14 cellular contexts compared by ENCODE assay signal in the genomic region with DNA sequence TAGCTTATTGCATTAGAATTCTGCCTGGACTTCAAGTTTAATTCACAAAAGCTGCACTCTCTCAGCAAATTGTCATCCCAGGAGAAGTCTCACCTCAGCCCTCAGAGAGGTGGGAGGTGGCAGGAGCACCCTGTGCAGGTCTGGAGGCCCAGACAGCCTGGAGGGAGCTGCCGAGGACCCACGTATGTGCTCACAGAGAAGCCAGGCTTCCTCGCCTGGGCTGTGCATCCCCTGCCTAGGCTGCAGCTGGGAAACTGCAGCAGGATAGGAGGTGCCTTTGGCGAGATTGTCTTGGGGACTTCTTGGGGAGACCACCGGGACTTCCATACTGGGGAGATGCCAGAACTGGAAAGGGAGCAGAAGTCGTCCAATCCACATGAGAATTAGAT. TPM values are rescaled to one million over a fixed set of nuclear protein-coding genes. Genes with fewer than 3 reads are reported as not detected.
DNase-seq lines count a peak whose midpoint lies in the region; ATAC-seq, FAIRE-seq and TF ChIP-seq lines count a peak whose summit lies in the region.
"Had no signal": no experiment of that assay in that cellular context is flagged by ENCODE, and none has a peak within 500 bp of the region (broad histone marks: within the 10 kb centered on the region; RNA-seq: fewer than 3 reads in every experiment).

No MANE protein-coding gene starts in this region.

- TF ChIP-seq POLR2A in H1 (IDR thresholded peaks at IDR 0.05; ENCODE audit: control extremely low read depth in 1 of 2, low read depth in 2 of 2, low read length in 2 of 2) (no peak), prostate gland (IDR thresholded peaks at IDR 0.05) (no peak)

- H2BK120ac ChIP-seq in H1 (replicated peaks; ENCODE audit: low read depth, low read length) = no peak overlapping the region

- no peak overlapping the region for H4K5ac ChIP-seq in H1 (ENCODE audit: insufficient read length, low read depth, low read length)

- H3K23ac ChIP-seq in H1 (ENCODE audit: insufficient read length) = no peak overlapping the region

- POLR2A ChIA-PET in H1 (lab: Charles Lee; ENCODE audit: partially characterized antibody) = interaction anchor here (1.1 to 27.2 kb wide), 14 partner anchors 8 to 539 kb away, joined by 3 to 626 read pairs (median 6); partner anchors contain the start of genes CARMIL3, CPNE6, EMC9 and NRL

- H3K23me2 ChIP-seq in H1 (ENCODE audit: low read depth, low read length) = peaks cover 11% of the 10 kb centered on the region; the same call in 1 of the 2 replicates

- H3K4me3 ChIP-seq in SU-DHL-6 (ENCODE audit: insufficient read depth, low read length, poor library complexity, severe bottlenecking) = no peak overlapping the region
- peak overlapping the region in 1 of 4 experiments; percentile 67; a peak in 2 of 8 replicates for H3K4me3 ChIP-seq in H1 (ENCODE audit: extremely low read depth in 1 of 4, insufficient read depth in 2 of 4, low read depth in 3 of 4, low read length in 4 of 4)
- H3K4me3 ChIP-seq in prostate gland = no peak overlapping the region

- no peak overlapping the region for H2BK5ac ChIP-seq in H1 (ENCODE audit: low read depth, low read length)

- H4K20me1 ChIP-seq in SU-DHL-6 (ENCODE audit: low read depth, low read length) (no peaks in the 10 kb centered on the region), H1 (replicated peaks in 1 of 2; ENCODE audit: control insufficient read depth in 1 of 2, insufficient read depth in 2 of 2, low read length in 2 of 2) (no peaks in the 10 kb centered on the region)

- peak overlapping the region; percentile 75 for H3K4me3 Mint-ChIP-seq in activated naive CD4-positive, alpha-beta T cell treated with anti-CD3 and anti-CD28 coated beads, Interleukin-2, amount 10 ng/mL, durations not matched to agents 7 days and 5 days

- H3K4me1 Mint-ChIP-seq in activated naive CD4-positive, alpha-beta T cell treated with anti-CD3 and anti-CD28 coated beads, Interleukin-2, amount 10 ng/mL, durations not matched to agents 7 days and 5 days = peaks cover 45% of the 10 kb centered on the region

- no peak overlapping the region for H4K8ac ChIP-seq in H1 (ENCODE audit: extremely low read depth, insufficient read depth, low read length)

- H3K9me3 ChIP-seq in SU-DHL-6 (ENCODE audit: insufficient read depth, low read length) (no peaks in the 10 kb centered on the region), H1 (ENCODE audit: insufficient read depth in 2 of 2, low read depth in 1 of 2, low read length in 1 of 2) (no peaks in the 10 kb centered on the region), prostate gland (no peaks in the 10 kb centered on the region)
- H3K9me3 ChIP-seq: heart right ventricle had no signal

- H2AFZ ChIP-seq in SU-DHL-6 (ENCODE audit: low read depth, low read length, severe bottlenecking) = no peak overlapping the region
- no peak overlapping the region for H2AFZ ChIP-seq in H1 (ENCODE audit: low read length)

- peak overlapping the region; percentile 29 for H3K4ac ChIP-seq in H1 (replicated peaks; ENCODE audit: insufficient read length, low read depth, low read length)

- H3K4me2 ChIP-seq in SU-DHL-6 (ENCODE audit: low read depth, low read length, poor library complexity, severe bottlenecking) (no peak overlapping the region), H1 (ENCODE audit: insufficient read depth in 1 of 2, low read depth in 2 of 2, low read length in 2 of 2) (peak overlapping the region; percentile 75 to 84; a peak in 3 of 4 replicates)

- H3F3A ChIP-seq in SU-DHL-6 (ENCODE audit: insufficient read depth) = 0 out of 2 replicates have a peak, but pooled peaks cover 3% of the 10 kb centered on the region

- H3K36me3 ChIP-seq in SU-DHL-6 (ENCODE audit: low read length) = no peaks in the 10 kb centered on the region
- no peaks in the 10 kb centered on the region for H3K36me3 ChIP-seq in H1 (ENCODE audit: control insufficient read depth in 2 of 4, insufficient read depth in 4 of 4, low read length in 3 of 4)
- no peaks in the 10 kb centered on the region for H3K36me3 ChIP-seq in prostate gland
- H3K36me3 ChIP-seq: heart right ventricle had no signal

- TF ChIP-seq CTCF in SU-DHL-6 (IDR thresholded peaks at IDR 0.05; ENCODE audit: insufficient read depth, low read length, poor library complexity, severe bottlenecking) = no peak
- TF ChIP-seq CTCF in H1 (IDR thresholded peaks at IDR 0.05; ENCODE audit: control extremely low read depth in 1 of 3, insufficient read depth in 1 of 3, low read depth in 1 of 3, low read length in 3 of 3) = no peak
- TF ChIP-seq CTCF in prostate gland (IDR thresholded peaks at IDR 0.05) = no peak

- H3K27me3 Mint-ChIP-seq in activated naive CD4-positive, alpha-beta T cell treated with anti-CD3 and anti-CD28 coated beads, Interleukin-2, amount 10 ng/mL, durations not matched to agents 7 days and 5 days = peaks cover 51% of the 10 kb centered on the region

- no peak overlapping the region for H3K27ac Mint-ChIP-seq in activated naive CD4-positive, alpha-beta T cell treated with anti-CD3 and anti-CD28 coated beads, Interleukin-2, amount 10 ng/mL, durations not matched to agents 7 days and 5 days

- peaks cover 0 to 18% (median 12%) of the 10 kb centered on the region in 4 experiments; a peak in 6 of 7 replicates for H3K4me1 ChIP-seq in H1 (replicated peaks in 1 of 4; ENCODE audit: control insufficient read depth in 3 of 4, insufficient read depth in 4 of 4, low read length in 3 of 4)
- H3K4me1 ChIP-seq in prostate gland (replicated peaks) = peaks cover 4% of the 10 kb centered on the region

- H3K79me1 ChIP-seq in H1 (ENCODE audit: low read depth, low read length) = no peaks in the 10 kb centered on the region

- H3K56ac ChIP-seq in H1 (replicated peaks; ENCODE audit: insufficient read length, low read depth, low read length) = no peak overlapping the region

- intact Hi-C loops in prostate gland (cut with DNase I) = no loop called here

- no peaks in the 10 kb centered on the region for H3K9me3 Mint-ChIP-seq in activated naive CD4-positive, alpha-beta T cell treated with anti-CD3 and anti-CD28 coated beads, Interleukin-2, amount 10 ng/mL, durations not matched to agents 7 days and 5 days

- H2AK5ac ChIP-seq in H1 (ENCODE audit: low read depth, low read length) = no peak overlapping the region

- no peaks in the 10 kb centered on the region for H3K36me3 Mint-ChIP-seq in activated naive CD4-positive, alpha-beta T cell treated with anti-CD3 and anti-CD28 coated beads, Interleukin-2, amount 10 ng/mL, durations not matched to agents 7 days and 5 days

- H3K9me2 ChIP-seq in SU-DHL-6 (replicated peaks; ENCODE audit: insufficient read depth, low read length) = no peaks in the 10 kb centered on the region

- no peak for TF ChIP-seq EP300 in H1 (IDR thresholded peaks at IDR 0.05; ENCODE audit: borderline replicate concordance in 1 of 2, low read depth in 2 of 2, low read length in 2 of 2)

- H3K27me3 ChIP-seq in SU-DHL-6 (ENCODE audit: low read length) = no peaks in the 10 kb centered on the region
- peaks cover 0 to 10% (median 7%) of the 10 kb centered on the region in 4 experiments; a peak in 5 of 7 replicates for H3K27me3 ChIP-seq in H1 (replicated peaks in 1 of 4; ENCODE audit: control insufficient read depth in 3 of 4, extremely low read depth in 1 of 4, insufficient read depth in 3 of 4, low read length in 3 of 4)
- no peaks in the 10 kb centered on the region for H3K27me3 ChIP-seq in prostate gland (replicated peaks; ENCODE audit: insufficient read depth)

- 75% methylated on average over 6 of the region's 6 CpGs; no CpG with 5 or more reads in 1 of the 2 experiments for WGBS in H1 (ENCODE audit: extremely low coverage in 1 of 2, insufficient coverage in 1 of 2, insufficient read length in 1 of 2, insufficient replicate concordance in 2 of 2, low coverage in 1 of 2, low lambda C conversion rate in 2 of 2, missing lambda C conversion rate in 1 of 2), 2 experiments
- WGBS in prostate gland = 81% methylated on average over 6 of the region's 6 CpGs

- H4K91ac ChIP-seq in H1 (replicated peaks; ENCODE audit: insufficient read length, low read length) = no peak overlapping the region

- H3K9ac ChIP-seq in SU-DHL-6 (ENCODE audit: low read length) (peak overlapping the region; percentile 69; the same call in 1 of the 2 replicates), H1 (replicated peaks in 1 of 4; ENCODE audit: extremely low read depth in 1 of 4, low read depth in 3 of 4, low read length in 3 of 4) (no peak overlapping the region)

- peak overlapping the region; percentile 62; the same call in 1 of the 2 replicates for H2BK12ac ChIP-seq in H1 (ENCODE audit: low read depth, low read length)

- peak overlapping the region; percentile 99; the same call in 1 of the 2 replicates for H2BK15ac ChIP-seq in H1 (ENCODE audit: low read length)

- no peak for TF ChIP-seq RAD21 in H1 (IDR thresholded peaks at IDR 0.05 in 1 of 2, conservative IDR thresholded peaks at IDR 0.05 in 1 of 2; ENCODE audit: low read depth in 2 of 2, low read length in 2 of 2)

- H3K79me2 ChIP-seq in SU-DHL-6 (ENCODE audit: insufficient read depth, low read length) (no peaks in the 10 kb centered on the region), H1 (ENCODE audit: control insufficient read depth in 1 of 2, insufficient read depth in 2 of 2, low read length in 2 of 2) (no peaks in the 10 kb centered on the region)

- DNase-seq in activated naive CD4-positive, alpha-beta T cell treated with anti-CD3 and anti-CD28 coated beads, Interleukin-2, amount 10 ng/mL, durations not matched to agents 7 days and 5 days = no peak
- DNase-seq in activated naive CD4-positive, alpha-beta T cell treated with Interleukin-2 at 50 U/mL for 16 hours = no peak
- no peak for DNase-seq in H1 (ENCODE audit: low read depth in 1 of 2, low spot score in 2 of 2)
- DNase-seq in cerebellar cortex (ENCODE audit: low spot score) = no peak
- DNase-seq in prostate gland (ENCODE audit: low spot score) = no peak
- DNase-seq: heart right ventricle; NCI-H187 treated with DMSO at 0.1 percent for 48 hours; stimulated activated CD4-positive, alpha-beta T cell treated with anti-CD3 and anti-CD28 coated beads, Interleukin-2, amount 100 ng/mL, for 24 hours; stimulated activated naive CD4-positive, alpha-beta T cell treated with Interleukin-2 at 50 U/mL for 16 hours had no signal

- no peak for ATAC-seq in GM21619 (IDR thresholded peaks at IDR 0.05; ENCODE audit: unreplicated experiment)

- H3K14ac ChIP-seq in H1 (ENCODE audit: insufficient read length) = no peak overlapping the region

- peak overlapping the region; percentile 55; the same call in 1 of the 2 replicates for H2BK20ac ChIP-seq in H1 (ENCODE audit: low read length)

- CTCF ChIA-PET in activated naive CD4-positive, alpha-beta T cell treated with anti-CD3 and anti-CD28 coated beads, Interleukin-2, amount 10 ng/mL, durations not matched to agents 7 days and 5 days (lab: Charles Lee) = interaction anchor here (0.9 to 12.4 kb wide), 9 partner anchors 11 to 960 kb away, joined by 3 to 107 read pairs (median 11); partner anchors contain the start of genes DCAF11, IRF9, NRL and PCK2
- CTCF ChIA-PET in H1 (lab: Charles Lee; ENCODE audit: partially characterized antibody) = interaction anchor here (1.0 to 23.8 kb wide), 15 partner anchors 10 to 499 kb away, joined by 3 to 316 read pairs (median 6); partner anchors contain the start of genes DHRS4, IRF9 and PCK2

- FAIRE-seq in H1 (lab: Jason Lieb, UNC) = no peak
- FAIRE-seq: endothelial cell of umbilical vein had no signal

- H3K27ac ChIP-seq in SU-DHL-6 (ENCODE audit: low read depth, low read length) = no peak overlapping the region
- no peak overlapping the region for H3K27ac ChIP-seq in H1 (ENCODE audit: low read depth, low read length)
- H3K27ac ChIP-seq in temporal lobe (ENCODE audit: low read depth, low read length) = peak overlapping the region; percentile 57
- peak overlapping the region in 1 of 2 donors; percentile 72 for H3K27ac ChIP-seq in prostate gland

- H3K18ac ChIP-seq in H1 (ENCODE audit: extremely low read depth, low read length) = peak overlapping the region; percentile 57; the same call in 1 of the 2 replicates

RNA-seq across cellular contexts. Expression of gene CPNE6, which starts 8.8 kb away (rescaled TPM):
- not detected in 2 replicates for total RNA-seq in H1 (2021; fragmentation: NEBNext Ultra II Directional; extraction: Animal tissue kit (Norgen Biotek cat#: 25700))
- polyA plus RNA-seq in H1 (2011; rRNA removed) = 0.02 and 0.05 TPM in 2 replicates
- polyA plus RNA-seq in H1 (2011; cell fraction: cytosol; rRNA removed) = not detected
- 0.81 TPM for polyA plus RNA-seq in H1 (2011; cell fraction: nucleus; rRNA removed)
- polyA plus RNA-seq in H1 (2012, experiment 1 of 2) = not detected in 4 replicates
- polyA plus RNA-seq in H1 (2012, experiment 2 of 2) = not detected
- polyA plus RNA-seq in H1 (2013, experiment 1 of 2) = 0.04 TPM
- not detected for polyA plus RNA-seq in H1 (2013, experiment 2 of 2)
- polyA minus RNA-seq in H1 (2011; rRNA and poly(A)+ RNA removed) = 0.07 TPM in 1 of 2 replicates, not detected in the other
- not detected for polyA minus RNA-seq in H1 (2011; cell fraction: cytosol; rRNA and poly(A)+ RNA removed)
- not detected for polyA minus RNA-seq in H1 (2011; cell fraction: nucleus; rRNA and poly(A)+ RNA removed)
- total RNA-seq in temporal lobe (46.2 TPM), prostate gland (1 to 10 TPM; 1.8 to 8.8 TPM)
- total RNA-seq: endothelial cell of umbilical vein, liver had no signal
- polyA plus RNA-seq: endothelial cell of umbilical vein, heart right ventricle had no signal

RNA-seq across cellular contexts. Expression of gene PCK2, which starts 14.0 kb away (rescaled TPM):
- total RNA-seq in H1 (2021; fragmentation: NEBNext Ultra II Directional; extraction: Animal tissue kit (Norgen Biotek cat#: 25700)) = 79.3 and 81.9 TPM in 2 replicates
- 115 and 221 TPM in 2 replicates for polyA plus RNA-seq in H1 (2011; rRNA removed)
- polyA plus RNA-seq in H1 (2011; cell fraction: cytosol; rRNA removed) = 165 TPM
- 263 TPM for polyA plus RNA-seq in H1 (2011; cell fraction: nucleus; rRNA removed)
- polyA plus RNA-seq in H1 (2012, experiment 1 of 2) = 63.9 to 105 TPM (median 99.4 TPM) in 4 replicates
- polyA plus RNA-seq in H1 (2012, experiment 2 of 2) = 105 TPM
- 67.3 TPM for polyA plus RNA-seq in H1 (2013, experiment 1 of 2)
- polyA plus RNA-seq in H1 (2013, experiment 2 of 2) = 67.0 TPM
- 75.2 and 96.9 TPM in 2 replicates for polyA minus RNA-seq in H1 (2011; rRNA and poly(A)+ RNA removed)
- 79.0 TPM for polyA minus RNA-seq in H1 (2011; cell fraction: cytosol; rRNA and poly(A)+ RNA removed)
- polyA minus RNA-seq in H1 (2011; cell fraction: nucleus; rRNA and poly(A)+ RNA removed) = 63.1 TPM
- 0.49 TPM for total RNA-seq in temporal lobe
- 10 to 100 TPM; 15.4 to 21.8 TPM for total RNA-seq in prostate gland

RNA-seq across cellular contexts. Expression of gene CARMIL3, which starts 28.3 kb away (rescaled TPM):
- total RNA-seq in H1 (2021; fragmentation: NEBNext Ultra II Directional; extraction: Animal tissue kit (Norgen Biotek cat#: 25700)) = 8.5 and 9.0 TPM in 2 replicates
- polyA plus RNA-seq in H1 (2011; rRNA removed) = 6.0 and 7.8 TPM in 2 replicates
- polyA plus RNA-seq in H1 (2011; cell fraction: cytosol; rRNA removed) = 6.2 TPM
- 66.0 TPM for polyA plus RNA-seq in H1 (2011; cell fraction: nucleus; rRNA removed)
- polyA plus RNA-seq in H1 (2012, experiment 1 of 2) = 8.3 to 9.7 TPM (median 9.4 TPM) in 4 replicates
- 4.6 TPM for polyA plus RNA-seq in H1 (2012, experiment 2 of 2)
- 4.0 TPM for polyA plus RNA-seq in H1 (2013, experiment 1 of 2)
- polyA plus RNA-seq in H1 (2013, experiment 2 of 2) = 3.4 TPM
- 9.5 and 11.4 TPM in 2 replicates for polyA minus RNA-seq in H1 (2011; rRNA and poly(A)+ RNA removed)
- 3.9 TPM for polyA minus RNA-seq in H1 (2011; cell fraction: cytosol; rRNA and poly(A)+ RNA removed)
- polyA minus RNA-seq in H1 (2011; cell fraction: nucleus; rRNA and poly(A)+ RNA removed) = 17.4 TPM
- total RNA-seq in temporal lobe = 20.4 TPM
- 1 to 10 TPM in 1 of 2 donors, under 1 TPM in 1; 0.59 to 3.9 TPM for total RNA-seq in prostate gland
- total RNA-seq: endothelial cell of umbilical vein had no signal

RNA-seq across cellular contexts. Expression of gene DCAF11, which starts 34.4 kb away (rescaled TPM):
- 63.6 and 67.2 TPM in 2 replicates for total RNA-seq in H1 (2021; fragmentation: NEBNext Ultra II Directional; extraction: Animal tissue kit (Norgen Biotek cat#: 25700))
- polyA plus RNA-seq in H1 (2011; rRNA removed) = 60.4 and 74.6 TPM in 2 replicates
- 80.4 TPM for polyA plus RNA-seq in H1 (2011; cell fraction: cytosol; rRNA removed)
- polyA plus RNA-seq in H1 (2011; cell fraction: nucleus; rRNA removed) = 82.9 TPM
- polyA plus RNA-seq in H1 (2012, experiment 1 of 2) = 58.7 to 73.6 TPM (median 70.9 TPM) in 4 replicates
- polyA plus RNA-seq in H1 (2012, experiment 2 of 2) = 77.2 TPM
- 30.0 TPM for polyA plus RNA-seq in H1 (2013, experiment 1 of 2)
- polyA plus RNA-seq in H1 (2013, experiment 2 of 2) = 30.0 TPM
- 83.6 and 86.0 TPM in 2 replicates for polyA minus RNA-seq in H1 (2011; rRNA and poly(A)+ RNA removed)
- polyA minus RNA-seq in H1 (2011; cell fraction: cytosol; rRNA and poly(A)+ RNA removed) = 46.2 TPM
- polyA minus RNA-seq in H1 (2011; cell fraction: nucleus; rRNA and poly(A)+ RNA removed) = 55.6 TPM
- total RNA-seq in temporal lobe = 49.2 TPM
- 100 to 1,000 TPM; 111 to 115 TPM for total RNA-seq in prostate gland

RNA-seq across cellular contexts. Expression of gene NRL, which starts 34.6 kb away (rescaled TPM):
- total RNA-seq in H1 (2021; fragmentation: NEBNext Ultra II Directional; extraction: Animal tissue kit (Norgen Biotek cat#: 25700)) = 1.1 TPM in 2 replicates
- 2.1 and 2.2 TPM in 2 replicates for polyA plus RNA-seq in H1 (2011; rRNA removed)
- 1.9 TPM for polyA plus RNA-seq in H1 (2011; cell fraction: cytosol; rRNA removed)
- polyA plus RNA-seq in H1 (2011; cell fraction: nucleus; rRNA removed) = 1.8 TPM
- polyA plus RNA-seq in H1 (2012, experiment 1 of 2) = 0.39 to 1.3 TPM (median 0.65 TPM) in 4 replicates
- polyA plus RNA-seq in H1 (2012, experiment 2 of 2) = 1.0 TPM
- 1.1 TPM for polyA plus RNA-seq in H1 (2013, experiment 1 of 2)
- polyA plus RNA-seq in H1 (2013, experiment 2 of 2) = 1.3 TPM
- 0.95 and 1.5 TPM in 2 replicates for polyA minus RNA-seq in H1 (2011; rRNA and poly(A)+ RNA removed)
- polyA minus RNA-seq in H1 (2011; cell fraction: cytosol; rRNA and poly(A)+ RNA removed) = 0.51 TPM
- polyA minus RNA-seq in H1 (2011; cell fraction: nucleus; rRNA and poly(A)+ RNA removed) = 2.5 TPM
- 1.2 TPM for total RNA-seq in temporal lobe
- total RNA-seq in prostate gland = 1 to 10 TPM; 4.3 to 4.7 TPM

Comparison
In these comparisons a context has a peak if more than half of its experiments do, and no peak if none do; other contexts are left out.
1. RNA of gene PCK2, which starts 14.0 kb away (total RNA-seq): 79.3 to 81.9 TPM in H1 and 15.4 to 21.8 TPM in prostate gland; 0.49 TPM in temporal lobe (single experiment); every median in the first group is over 10 times any median in the second.